Comparison of ENCODE assay signal across 17 cellular contexts in the genomic region with DNA sequence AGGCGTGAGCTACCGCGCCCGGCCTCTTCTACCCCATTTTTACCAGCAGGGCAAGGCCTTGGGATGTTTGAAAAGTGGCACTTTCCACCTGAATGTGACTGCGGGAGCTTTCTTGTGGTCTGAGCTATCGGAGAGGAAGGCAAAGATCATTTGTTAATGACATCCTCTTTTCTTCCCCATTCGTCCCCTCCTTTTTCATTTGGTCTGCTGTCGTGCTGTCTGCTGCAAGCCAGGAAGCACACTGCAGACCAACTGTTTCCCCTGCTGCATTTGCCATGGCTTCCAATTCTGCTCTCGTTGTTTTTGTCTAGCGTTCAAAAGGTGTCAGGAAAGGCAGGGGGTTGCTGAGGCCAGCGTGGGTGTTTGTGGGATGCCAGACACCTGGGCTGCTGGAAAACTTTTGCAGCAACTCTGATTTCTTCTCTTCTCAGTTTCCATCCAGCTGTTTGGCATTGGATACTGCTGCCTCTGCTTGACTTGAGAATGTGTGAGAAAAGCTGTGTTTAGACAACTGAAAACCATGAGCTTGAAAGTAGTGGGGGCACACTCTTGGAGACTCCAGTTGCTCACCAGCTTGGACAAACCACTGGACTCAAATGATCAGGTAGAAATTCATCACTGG.
"Had no signal": no experiment of that assay in that cellular context is flagged by ENCODE, and none has a peak within 500 bp of the region (broad histone marks: within the 10 kb centered on the region; RNA-seq: fewer than 3 reads in every experiment).

No MANE protein-coding gene starts in this region.

- H3K36me3 Mint-ChIP-seq: natural killer cell treated with Interleukin-12 subunit alpha and Interleukin-12 subunit beta and Interleukin-15 and Interleukin-18, amount 100 ng/mL, for 72 hours; WTC11 had no signal

- DNase-seq: activated CD4-positive, alpha-beta T cell treated with anti-CD3 and anti-CD28 coated beads for 48 hours; activated naive CD4-positive, alpha-beta T cell treated with anti-CD3 and anti-CD28 coated beads for 36 hours; glutamatergic neuron; left colon; mammary epithelial cell; psoas muscle; right lobe of liver; spleen; stimulated activated CD4-positive, alpha-beta T cell treated with anti-CD3 and anti-CD28 coated beads, Interleukin-1b, Interleukin-23, amount 100 ng/mL, for 48 hours; stimulated activated naive CD4-positive, alpha-beta T cell; substantia nigra; T-helper 9 cell; transverse colon had no signal

- H3K4me1 ChIP-seq: psoas muscle had no signal

- H3K27ac Mint-ChIP-seq: activated naive CD4-positive, alpha-beta T cell treated with anti-CD3 and anti-CD28 coated beads for 36 hours; activated T-helper 17 cell treated with anti-CD3 and anti-CD28 coated beads, Interleukin-2, amount 50 U/mL, for 72 hours; natural killer cell treated with Interleukin-12 subunit alpha and Interleukin-12 subunit beta and Interleukin-15 and Interleukin-18, amount 100 ng/mL, for 72 hours; WTC11 had no signal

- H3K4me3 ChIP-seq: esophagus muscularis mucosa, psoas muscle, right lobe of liver, spleen, transverse colon had no signal

- H3K4me1 Mint-ChIP-seq: activated T-helper 17 cell treated with anti-CD3 and anti-CD28 coated beads, Interleukin-2, amount 50 U/mL, for 72 hours had no signal

- H3K36me3 ChIP-seq: esophagus muscularis mucosa, right lobe of liver, spleen, transverse colon had no signal

- H3K9me3 ChIP-seq: esophagus muscularis mucosa, psoas muscle, right lobe of liver, spleen, transverse colon had no signal

- H3K27me3 ChIP-seq: esophagus muscularis mucosa, right lobe of liver, transverse colon had no signal

- H3K9me3 Mint-ChIP-seq: activated naive CD4-positive, alpha-beta T cell treated with anti-CD3 and anti-CD28 coated beads for 36 hours; WTC11 had no signal

- H3K4me3 Mint-ChIP-seq: activated naive CD4-positive, alpha-beta T cell treated with anti-CD3 and anti-CD28 coated beads for 36 hours; activated T-helper 17 cell treated with anti-CD3 and anti-CD28 coated beads, Interleukin-2, amount 50 U/mL, for 72 hours; natural killer cell treated with Interleukin-12 subunit alpha and Interleukin-12 subunit beta and Interleukin-15 and Interleukin-18, amount 100 ng/mL, for 72 hours; WTC11 had no signal
